1 cellular context compared by ENCODE assay signal in genomic region chr6:139308936-139309603, GRCh38.
TF ChIP-seq lines count a peak whose summit lies in the region.

No MANE protein-coding gene starts in this region.

TF ChIP-seq in HepG2, 621 proteins besides CTCF, POLR2A, EP300 and RAD21 (continued from another document):
- TF ChIP-seq, protein P1, sequence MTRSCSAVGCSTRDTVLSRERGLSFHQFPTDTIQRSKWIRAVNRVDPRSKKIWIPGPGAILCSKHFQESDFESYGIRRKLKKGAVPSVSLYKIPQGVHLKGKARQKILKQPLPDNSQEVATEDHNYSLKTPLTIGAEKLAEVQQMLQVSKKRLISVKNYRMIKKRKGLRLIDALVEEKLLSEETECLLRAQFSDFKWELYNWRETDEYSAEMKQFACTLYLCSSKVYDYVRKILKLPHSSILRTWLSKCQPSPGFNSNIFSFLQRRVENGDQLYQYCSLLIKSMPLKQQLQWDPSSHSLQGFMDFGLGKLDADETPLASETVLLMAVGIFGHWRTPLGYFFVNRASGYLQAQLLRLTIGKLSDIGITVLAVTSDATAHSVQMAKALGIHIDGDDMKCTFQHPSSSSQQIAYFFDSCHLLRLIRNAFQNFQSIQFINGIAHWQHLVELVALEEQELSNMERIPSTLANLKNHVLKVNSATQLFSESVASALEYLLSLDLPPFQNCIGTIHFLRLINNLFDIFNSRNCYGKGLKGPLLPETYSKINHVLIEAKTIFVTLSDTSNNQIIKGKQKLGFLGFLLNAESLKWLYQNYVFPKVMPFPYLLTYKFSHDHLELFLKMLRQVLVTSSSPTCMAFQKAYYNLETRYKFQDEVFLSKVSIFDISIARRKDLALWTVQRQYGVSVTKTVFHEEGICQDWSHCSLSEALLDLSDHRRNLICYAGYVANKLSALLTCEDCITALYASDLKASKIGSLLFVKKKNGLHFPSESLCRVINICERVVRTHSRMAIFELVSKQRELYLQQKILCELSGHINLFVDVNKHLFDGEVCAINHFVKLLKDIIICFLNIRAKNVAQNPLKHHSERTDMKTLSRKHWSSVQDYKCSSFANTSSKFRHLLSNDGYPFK (CRISPR knock-in tag; IDR thresholded peaks at IDR 0.05; ENCODE audit: borderline replicate concordance) = no peak
- TF ChIP-seq, protein P2, sequence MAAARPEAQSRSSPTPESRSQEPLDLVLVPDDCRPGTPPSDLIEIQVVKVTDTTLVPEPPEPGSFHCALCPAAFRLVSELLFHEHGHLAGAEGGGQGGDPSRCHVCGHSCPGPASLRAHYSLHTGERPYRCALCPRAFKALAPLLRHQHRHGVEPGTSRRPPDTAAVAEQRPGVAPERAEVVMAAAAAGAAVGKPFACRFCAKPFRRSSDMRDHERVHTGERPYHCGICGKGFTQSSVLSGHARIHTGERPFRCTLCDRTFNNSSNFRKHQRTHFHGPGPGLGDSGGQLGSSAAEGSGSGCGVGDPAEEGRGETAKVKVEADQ (CRISPR knock-in tag; IDR thresholded peaks at IDR 0.05; ENCODE audit: borderline replicate concordance) = 0 out of 2 replicates have a peak, but pooled peaks have one; percentile 25
- TF ChIP-seq FOXA1 (IDR thresholded peaks at IDR 0.05) (peak; percentile 56; the same call in 1 of the 2 replicates), FOXA1 (CRISPR knock-in tag; IDR thresholded peaks at IDR 0.05) (peak; percentile 77), ZNF772 (CRISPR knock-in tag; IDR thresholded peaks at IDR 0.05) (0 out of 2 replicates have a peak, but pooled peaks have one; percentile 35), ZNF232 (CRISPR knock-in tag; IDR thresholded peaks at IDR 0.05; ENCODE audit: borderline replicate concordance) (no peak), POGZ (CRISPR knock-in tag; IDR thresholded peaks at IDR 0.05) (peak; percentile 95), MBD4 (IDR thresholded peaks at IDR 0.05; ENCODE audit: borderline replicate concordance, low read length) (no peak), PHF8 (CRISPR knock-in tag; IDR thresholded peaks at IDR 0.05) (no peak), TOPORS (CRISPR knock-in tag; IDR thresholded peaks at IDR 0.05) (no peak; the same call in 1 of the 2 replicates), MTA3 (CRISPR knock-in tag; IDR thresholded peaks at IDR 0.05) (no peak), CHD4 (IDR thresholded peaks at IDR 0.05; ENCODE audit: borderline replicate concordance, low read length) (no peak), ZFAT (CRISPR knock-in tag; conservative IDR thresholded peaks at IDR 0.05) (no peak), LCORL (IDR thresholded peaks at IDR 0.05) (no peak), LCORL (CRISPR knock-in tag; IDR thresholded peaks at IDR 0.05) (peak; percentile 60; the same call in 1 of the 2 replicates), ATF7-NPFF (CRISPR knock-in tag; IDR thresholded peaks at IDR 0.05; ENCODE audit: low read depth) (no peak), RFX1 (IDR thresholded peaks at IDR 0.05) (no peak), KLF12 (CRISPR knock-in tag; IDR thresholded peaks at IDR 0.05; ENCODE audit: borderline replicate concordance) (no peak), STAG1 (CRISPR knock-in tag; IDR thresholded peaks at IDR 0.05) (no peak), HNF4A (CRISPR knock-in tag; IDR thresholded peaks at IDR 0.05) (peak; percentile 93), PHB2 (IDR thresholded peaks at IDR 0.05; ENCODE audit: partially characterized antibody) (no peak), ZFP90 (CRISPR knock-in tag; IDR thresholded peaks at IDR 0.05; ENCODE audit: borderline replicate concordance) (no peak), ZNF775 (CRISPR knock-in tag; IDR thresholded peaks at IDR 0.05; ENCODE audit: borderline replicate concordance) (no peak), NFIB (CRISPR knock-in tag; IDR thresholded peaks at IDR 0.05; ENCODE audit: borderline replicate concordance) (no peak), NCOR1 (IDR thresholded peaks at IDR 0.05; ENCODE audit: borderline replicate concordance, low read length) (no peak), AHDC1 (CRISPR knock-in tag; IDR thresholded peaks at IDR 0.05; ENCODE audit: borderline replicate concordance) (peak; percentile 83; the same call in 1 of the 2 replicates), SMARCE1 (IDR thresholded peaks at IDR 0.05; ENCODE audit: borderline replicate concordance) (no peak)
- TF ChIP-seq, protein P3, sequence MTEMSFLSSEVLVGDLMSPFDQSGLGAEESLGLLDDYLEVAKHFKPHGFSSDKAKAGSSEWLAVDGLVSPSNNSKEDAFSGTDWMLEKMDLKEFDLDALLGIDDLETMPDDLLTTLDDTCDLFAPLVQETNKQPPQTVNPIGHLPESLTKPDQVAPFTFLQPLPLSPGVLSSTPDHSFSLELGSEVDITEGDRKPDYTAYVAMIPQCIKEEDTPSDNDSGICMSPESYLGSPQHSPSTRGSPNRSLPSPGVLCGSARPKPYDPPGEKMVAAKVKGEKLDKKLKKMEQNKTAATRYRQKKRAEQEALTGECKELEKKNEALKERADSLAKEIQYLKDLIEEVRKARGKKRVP (CRISPR knock-in tag; IDR thresholded peaks at IDR 0.05) = no peak
- TF ChIP-seq, protein P4, sequence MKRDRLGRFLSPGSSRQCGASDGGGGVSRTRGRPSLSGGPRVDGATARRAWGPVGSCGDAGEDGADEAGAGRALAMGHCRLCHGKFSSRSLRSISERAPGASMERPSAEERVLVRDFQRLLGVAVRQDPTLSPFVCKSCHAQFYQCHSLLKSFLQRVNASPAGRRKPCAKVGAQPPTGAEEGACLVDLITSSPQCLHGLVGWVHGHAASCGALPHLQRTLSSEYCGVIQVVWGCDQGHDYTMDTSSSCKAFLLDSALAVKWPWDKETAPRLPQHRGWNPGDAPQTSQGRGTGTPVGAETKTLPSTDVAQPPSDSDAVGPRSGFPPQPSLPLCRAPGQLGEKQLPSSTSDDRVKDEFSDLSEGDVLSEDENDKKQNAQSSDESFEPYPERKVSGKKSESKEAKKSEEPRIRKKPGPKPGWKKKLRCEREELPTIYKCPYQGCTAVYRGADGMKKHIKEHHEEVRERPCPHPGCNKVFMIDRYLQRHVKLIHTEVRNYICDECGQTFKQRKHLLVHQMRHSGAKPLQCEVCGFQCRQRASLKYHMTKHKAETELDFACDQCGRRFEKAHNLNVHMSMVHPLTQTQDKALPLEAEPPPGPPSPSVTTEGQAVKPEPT (CRISPR knock-in tag; IDR thresholded peaks at IDR 0.05; ENCODE audit: low read depth) = no peak
- TF ChIP-seq, protein P5, sequence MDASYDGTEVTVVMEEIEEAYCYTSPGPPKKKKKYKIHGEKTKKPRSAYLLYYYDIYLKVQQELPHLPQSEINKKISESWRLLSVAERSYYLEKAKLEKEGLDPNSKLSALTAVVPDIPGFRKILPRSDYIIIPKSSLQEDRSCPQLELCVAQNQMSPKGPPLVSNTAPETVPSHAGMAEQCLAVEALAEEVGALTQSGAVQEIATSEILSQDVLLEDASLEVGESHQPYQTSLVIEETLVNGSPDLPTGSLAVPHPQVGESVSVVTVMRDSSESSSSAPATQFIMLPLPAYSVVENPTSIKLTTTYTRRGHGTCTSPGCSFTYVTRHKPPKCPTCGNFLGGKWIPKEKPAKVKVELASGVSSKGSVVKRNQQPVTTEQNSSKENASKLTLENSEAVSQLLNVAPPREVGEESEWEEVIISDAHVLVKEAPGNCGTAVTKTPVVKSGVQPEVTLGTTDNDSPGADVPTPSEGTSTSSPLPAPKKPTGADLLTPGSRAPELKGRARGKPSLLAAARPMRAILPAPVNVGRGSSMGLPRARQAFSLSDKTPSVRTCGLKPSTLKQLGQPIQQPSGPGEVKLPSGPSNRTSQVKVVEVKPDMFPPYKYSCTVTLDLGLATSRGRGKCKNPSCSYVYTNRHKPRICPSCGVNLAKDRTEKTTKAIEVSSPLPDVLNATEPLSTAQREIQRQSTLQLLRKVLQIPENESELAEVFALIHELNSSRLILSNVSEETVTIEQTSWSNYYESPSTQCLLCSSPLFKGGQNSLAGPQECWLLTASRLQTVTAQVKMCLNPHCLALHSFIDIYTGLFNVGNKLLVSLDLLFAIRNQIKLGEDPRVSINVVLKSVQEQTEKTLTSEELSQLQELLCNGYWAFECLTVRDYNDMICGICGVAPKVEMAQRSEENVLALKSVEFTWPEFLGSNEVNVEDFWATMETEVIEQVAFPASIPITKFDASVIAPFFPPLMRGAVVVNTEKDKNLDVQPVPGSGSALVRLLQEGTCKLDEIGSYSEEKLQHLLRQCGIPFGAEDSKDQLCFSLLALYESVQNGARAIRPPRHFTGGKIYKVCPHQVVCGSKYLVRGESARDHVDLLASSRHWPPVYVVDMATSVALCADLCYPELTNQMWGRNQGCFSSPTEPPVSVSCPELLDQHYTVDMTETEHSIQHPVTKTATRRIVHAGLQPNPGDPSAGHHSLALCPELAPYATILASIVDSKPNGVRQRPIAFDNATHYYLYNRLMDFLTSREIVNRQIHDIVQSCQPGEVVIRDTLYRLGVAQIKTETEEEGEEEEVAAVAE (CRISPR knock-in tag; IDR thresholded peaks at IDR 0.05; ENCODE audit: borderline replicate concordance) = 0 out of 2 replicates have a peak, but pooled peaks have one; percentile 18
